ENCODE assay signal across 8 cellular contexts in the genomic region with DNA sequence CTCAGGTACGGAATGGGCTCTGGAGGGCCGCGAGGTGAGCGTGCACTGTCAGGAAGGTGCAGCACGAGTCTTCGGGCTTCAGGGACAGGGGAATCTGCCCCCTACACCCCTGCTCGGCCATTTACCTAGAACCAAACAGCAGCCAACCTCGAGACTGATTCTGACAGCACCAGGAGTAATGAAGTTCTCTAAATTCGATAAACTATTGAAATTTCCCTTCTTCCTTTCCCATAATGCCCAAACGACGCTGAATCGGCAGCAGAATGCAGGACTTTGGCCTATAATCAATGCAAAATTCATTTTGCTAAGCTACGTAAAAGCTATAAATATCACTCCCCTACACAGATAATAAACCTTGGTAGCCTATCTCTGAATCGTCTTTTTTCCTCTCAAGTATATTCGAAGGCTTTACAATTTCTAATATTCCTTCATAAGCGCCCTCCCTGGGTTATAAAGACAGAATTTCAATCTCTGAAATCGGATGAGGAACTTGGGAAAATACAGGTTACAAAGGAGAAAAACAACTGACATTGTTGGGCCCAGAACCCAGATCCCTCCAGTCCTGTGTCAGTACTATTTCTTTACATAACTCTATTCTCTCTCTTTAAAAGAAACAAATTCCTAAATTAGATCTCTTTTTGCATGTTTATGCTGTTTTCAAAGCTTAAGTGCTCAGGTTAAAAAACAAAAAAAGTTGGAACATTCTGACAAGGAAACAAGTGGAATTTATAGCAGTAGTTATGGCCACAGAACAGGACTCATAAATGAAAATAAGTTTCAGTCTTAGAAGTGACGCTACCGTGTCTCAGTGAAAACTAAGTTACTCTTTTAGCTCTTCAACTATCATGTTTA.
DNase-seq lines count a peak whose midpoint lies in the region; ATAC-seq and TF ChIP-seq lines count a peak whose summit lies in the region.

No MANE protein-coding gene starts in this region.

- DNase-seq in T-helper 1 cell (no peak), HuH-7.5 (ENCODE audit: low spot score) (peak; percentile 18), caudate nucleus (lab: John Stamatoyannopoulos, UW) (no peak), memory B cell (ENCODE audit: low spot score in 2 of 2) (no peak), vagina (ENCODE audit: extremely low spot score in 2 of 2) (no peak), hepatic stellate cell (ENCODE audit: low spot score) (no peak)

- ATAC-seq in memory B cell (ENCODE audit: low read depth) (no peak), HG03342 (IDR thresholded peaks at IDR 0.05; ENCODE audit: unreplicated experiment) (no peak)

- peak overlapping the region; percentile 97 to 98 for H3K4me3 ChIP-seq in vagina

- H3K27me3 Mint-ChIP-seq in T-helper 1 cell treated with Interleukin-12 subunit alpha and Interleukin-12 subunit beta and Interleukin-4 antibody, amounts not matched to agents 30 μg/mL and 1 μg/mL, for 36 hours (ENCODE audit: low read depth): peaks cover 10% of the 10 kb centered on the region
- H3K27me3 Mint-ChIP-seq in memory B cell: no peaks in the 10 kb centered on the region

- no peaks in the 10 kb centered on the region for H3K36me3 ChIP-seq in vagina

- H3K9me3 ChIP-seq in vagina: no peaks in the 10 kb centered on the region

- H3K27me3 ChIP-seq in vagina: no peaks in the 10 kb centered on the region

- H3K4me1 Mint-ChIP-seq in T-helper 1 cell treated with Interleukin-12 subunit alpha and Interleukin-12 subunit beta and Interleukin-4 antibody, amounts not matched to agents 30 μg/mL and 1 μg/mL, for 36 hours (ENCODE audit: low read depth): peaks cover 42% of the 10 kb centered on the region
- peaks cover 41% of the 10 kb centered on the region for H3K4me1 Mint-ChIP-seq in memory B cell

- peak overlapping the region; percentile 96 for H3K27ac ChIP-seq in caudate nucleus (ENCODE audit: low read depth, low read length)
- peak overlapping the region; percentile 97 for H3K27ac ChIP-seq in vagina

- intact Hi-C loops in vagina (cut with DNase I): loop anchor here (10.0 kb wide), 1 partner anchor 65 kb away; no protein-coding TSS in a partner anchor

- peaks cover 1% of the 10 kb centered on the region for H3K36me3 Mint-ChIP-seq in T-helper 1 cell treated with Interleukin-12 subunit alpha and Interleukin-12 subunit beta and Interleukin-4 antibody, amounts not matched to agents 30 μg/mL and 1 μg/mL, for 36 hours (ENCODE audit: low read depth)
- no peaks in the 10 kb centered on the region for H3K36me3 Mint-ChIP-seq in memory B cell

- no peak for TF ChIP-seq CTCF in vagina (IDR thresholded peaks at IDR 0.05)

- H3K27ac Mint-ChIP-seq in T-helper 1 cell treated with Interleukin-12 subunit alpha and Interleukin-12 subunit beta and Interleukin-4 antibody, amounts not matched to agents 30 μg/mL and 1 μg/mL, for 36 hours: peak overlapping the region; percentile 91
- H3K27ac Mint-ChIP-seq in memory B cell: peak overlapping the region; percentile 96

- H3K4me3 Mint-ChIP-seq in T-helper 1 cell treated with Interleukin-12 subunit alpha and Interleukin-12 subunit beta and Interleukin-4 antibody, amounts not matched to agents 30 μg/mL and 1 μg/mL, for 36 hours: peak overlapping the region; percentile 90
- peak overlapping the region; percentile 96 for H3K4me3 Mint-ChIP-seq in memory B cell

- TF ChIP-seq POLR2A in vagina (IDR thresholded peaks at IDR 0.05): peak in 1 of 2 donors; percentile 32

- H3K9me3 Mint-ChIP-seq in T-helper 1 cell treated with Interleukin-12 subunit alpha and Interleukin-12 subunit beta and Interleukin-4 antibody, amounts not matched to agents 30 μg/mL and 1 μg/mL, for 36 hours: no peaks in the 10 kb centered on the region
- no peaks in the 10 kb centered on the region for H3K9me3 Mint-ChIP-seq in memory B cell

- peaks cover 45% of the 10 kb centered on the region for H3K4me1 ChIP-seq in vagina
